12 cellular contexts compared by ENCODE assay signal in genomic region chr5:88509403-88509802, GRCh38.
"Had no signal": no experiment of that assay in that cellular context is flagged by ENCODE, and none has a peak within 500 bp of the region (broad histone marks: within the 10 kb centered on the region; RNA-seq: fewer than 3 reads in every experiment).

No MANE protein-coding gene starts in this region.

- H3K4me1 ChIP-seq: adrenal gland, thyroid gland had no signal

- H3K36me3 ChIP-seq: adrenal gland, thyroid gland had no signal

- H3K27ac ChIP-seq: adrenal gland, thyroid gland had no signal

- H3K4me3 ChIP-seq: adrenal gland, thyroid gland had no signal

- H3K27me3 ChIP-seq: adrenal gland, thyroid gland had no signal

- DNase-seq: activated CD4-positive, alpha-beta T cell treated with anti-CD3 and anti-CD28 coated beads for 1 hour; activated CD4-positive, alpha-beta T cell treated with anti-CD3 and anti-CD28 coated beads, Interleukin-2, amount 50 U/mL, for 4 hours; activated T-cell treated with anti-CD3 and anti-CD28 coated beads, Interleukin-2, amount 50 U/mL, for 1 hour; adrenal gland; endodermal cell; hypothalamus; mesenchymal stem cell; natural killer cell; retina; stimulated activated CD4-positive, alpha-beta T cell treated with anti-CD3 and anti-CD28 coated beads, Interleukin-2, amount 100 ng/mL, for 48 hours; thyroid gland had no signal

- ATAC-seq: natural killer cell; stimulated activated memory B cell treated with anti-CD40 and anti-IgM and Interleukin-4, amounts not matched to agents 10 μg/mL and 1 μg/mL and 100 μg/mL, for 72 hours had no signal
